ENCODE assay signal across 9 cellular contexts in the genomic region with DNA sequence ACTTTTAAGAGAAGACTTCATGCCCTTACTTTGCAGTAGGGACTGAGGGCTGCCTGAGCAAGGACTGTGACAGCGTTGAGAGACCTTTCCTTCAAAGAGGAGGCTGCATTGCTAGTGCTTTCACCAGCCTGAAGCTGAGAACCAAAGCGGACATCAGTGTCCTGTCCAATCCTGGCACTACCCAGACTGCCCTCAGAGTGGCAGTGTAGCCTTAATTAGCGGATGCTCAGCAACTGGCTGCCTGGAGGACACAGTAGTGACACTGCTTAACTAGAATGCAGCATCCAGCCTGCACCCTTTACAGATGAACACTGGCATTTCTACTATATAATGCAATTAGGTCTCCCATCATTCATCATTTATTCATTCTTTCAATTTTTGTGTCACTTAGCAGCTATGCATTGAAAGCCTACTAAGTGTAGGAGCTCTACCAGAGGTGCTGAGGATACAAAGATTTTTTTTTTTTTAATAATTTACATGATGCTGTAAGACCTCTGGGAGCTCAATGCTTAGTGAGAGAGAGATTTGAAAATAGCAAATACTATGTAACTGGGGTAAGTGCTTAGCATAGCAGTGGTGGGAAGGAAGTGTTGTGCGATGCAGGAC. TPM values are rescaled to one million over a fixed set of nuclear protein-coding genes. Genes with fewer than 3 reads are reported as not detected.
DNase-seq lines count a peak whose midpoint lies in the region; ATAC-seq and TF ChIP-seq lines count a peak whose summit lies in the region.
"Had no signal": no experiment of that assay in that cellular context is flagged by ENCODE, and none has a peak within 500 bp of the region (broad histone marks: within the 10 kb centered on the region; RNA-seq: fewer than 3 reads in every experiment).

No MANE protein-coding gene starts in this region.

- no peaks in the 10 kb centered on the region for H3K36me3 Mint-ChIP-seq in CD4-positive, alpha-beta memory T cell
- H3K36me3 Mint-ChIP-seq in activated CD4-positive, alpha-beta T cell treated with anti-CD3 and anti-CD28 coated beads for 36 hours (ENCODE audit: low read depth) = no peaks in the 10 kb centered on the region

- ATAC-seq in GM19372 (IDR thresholded peaks at IDR 0.05; ENCODE audit: low read depth, unreplicated experiment) (peak; percentile 98), HG03439 (IDR thresholded peaks at IDR 0.05; ENCODE audit: unreplicated experiment) (peak; percentile 98)
- peak; percentile 99 for ATAC-seq in activated CD4-positive, alpha-beta T cell treated with anti-CD3 and anti-CD28 coated beads for 36 hours

- H3K9ac ChIP-seq in liver (ENCODE audit: low read depth in 1 of 2, low read length in 2 of 2) = no peak overlapping the region

- no peak overlapping the region for H3K27ac Mint-ChIP-seq in CD4-positive, alpha-beta memory T cell
- no peak overlapping the region for H3K27ac Mint-ChIP-seq in activated CD4-positive, alpha-beta T cell treated with anti-CD3 and anti-CD28 coated beads for 36 hours
- H3K27ac Mint-ChIP-seq: T-helper 1 cell treated with Interleukin-12 subunit alpha and Interleukin-12 subunit beta and Interleukin-4 antibody, amounts not matched to agents 30 μg/mL and 1 μg/mL, for 36 hours had no signal

- CTCF ChIA-PET in CD4-positive, alpha-beta memory T cell (lab: Charles Lee; ENCODE audit: partially characterized antibody) = interaction anchor here (0.8 to 3.8 kb wide), 19 partner anchors 9 to 1271 kb away, joined by 3 to 79 read pairs (median 5); a partner anchor contains a TSS
- CTCF ChIA-PET in activated CD4-positive, alpha-beta T cell treated with anti-CD3 and anti-CD28 coated beads for 36 hours (lab: Charles Lee) = interaction anchor here (0.6 to 2.6 kb wide), 22 partner anchors 8 to 573 kb away, joined by 3 to 12 read pairs (median 3); no protein-coding TSS in a partner anchor

- POLR2A ChIA-PET in CD4-positive, alpha-beta memory T cell (lab: Charles Lee; ENCODE audit: partially characterized antibody) = interaction anchor here (0.8 kb wide), 1 partner anchor 308 kb away, joined by 4 read pairs; no protein-coding TSS in a partner anchor
- POLR2A ChIA-PET in activated CD4-positive, alpha-beta T cell treated with anti-CD3 and anti-CD28 coated beads for 36 hours (lab: Charles Lee) = interaction anchor here (0.6 kb wide), 1 partner anchor 36 kb away, joined by 3 read pairs; no protein-coding TSS in a partner anchor

- H3K36me3 ChIP-seq in CD4-positive, alpha-beta memory T cell (ENCODE audit: insufficient read depth, low read length) = no peaks in the 10 kb centered on the region
- no peaks in the 10 kb centered on the region for H3K36me3 ChIP-seq in liver (ENCODE audit: control insufficient read depth in 4 of 4, insufficient read depth in 3 of 4, low read depth in 1 of 4, low read length in 3 of 4)

- intact Hi-C loops in CD4-positive, alpha-beta memory T cell (cut with micrococcal nuclease) = loop anchor here (1.0 to 10.0 kb wide), 3 partner anchors 309 to 550 kb away; a partner anchor contains a TSS
- intact Hi-C loops in activated CD4-positive, alpha-beta T cell treated with anti-CD3 and anti-CD28 coated beads for 36 hours (cut with DNase I, micrococcal nuclease) = loop anchor here (1.0 to 10.0 kb wide), 5 partner anchors 309 to 1270 kb away; a partner anchor contains a TSS

- peak; percentile 53 to 63 (median 59) for DNase-seq in CD4-positive, alpha-beta memory T cell
- DNase-seq in NCI-H446 (lab: John Stamatoyannopoulos, UW) (peak; percentile 53 to 81), dedifferentiated amniotic fluid mesenchymal stem cell (ENCODE audit: extremely low spot score) (peak; percentile 90)
- DNase-seq in activated CD4-positive, alpha-beta T cell treated with anti-CD3 and anti-CD28 coated beads for 36 hours = peak; percentile 82
- DNase-seq in stimulated activated CD4-positive, alpha-beta T cell treated with anti-CD3 and anti-CD28 coated beads, TNF-alpha, amount 100 ng/mL, for 24 hours (ENCODE audit: low read depth in 3 of 3) = peak; percentile 25 to 60 (median 46)

- TF ChIP-seq RAD21 in liver (IDR thresholded peaks at IDR 0.05) = peak; percentile 98 to 100

- 26% methylated on average over 4 of the region's 4 CpGs for WGBS in liver

- H3K4me1 Mint-ChIP-seq in CD4-positive, alpha-beta memory T cell = no peaks in the 10 kb centered on the region
- no peaks in the 10 kb centered on the region for H3K4me1 Mint-ChIP-seq in activated CD4-positive, alpha-beta T cell treated with anti-CD3 and anti-CD28 coated beads for 36 hours

- no peaks in the 10 kb centered on the region for H3K9me3 ChIP-seq in CD4-positive, alpha-beta memory T cell (ENCODE audit: control insufficient read depth in 1 of 2, low read length in 2 of 2)
- H3K9me3 ChIP-seq in liver (ENCODE audit: control insufficient read depth in 4 of 4, low read length in 3 of 4) = no peaks in the 10 kb centered on the region

- H3K27ac ChIP-seq in CD4-positive, alpha-beta memory T cell (ENCODE audit: low read depth, low read length) = no peak overlapping the region
- H3K27ac ChIP-seq in liver (ENCODE audit: low read depth in 1 of 2, low read length in 2 of 2) = no peak overlapping the region

- H3K4me3 ChIP-seq in CD4-positive, alpha-beta memory T cell (ENCODE audit: low read length in 2 of 2) = no peak overlapping the region
- no peak overlapping the region for H3K4me3 ChIP-seq in liver (ENCODE audit: low read depth in 1 of 3, low read length in 3 of 3)

- H3K4me1 ChIP-seq in CD4-positive, alpha-beta memory T cell (ENCODE audit: insufficient read depth, low read length) = no peaks in the 10 kb centered on the region
- peaks cover 0 to 2% (median 0%) of the 10 kb centered on the region in 4 donors for H3K4me1 ChIP-seq in liver (ENCODE audit: control insufficient read depth in 4 of 4, insufficient read depth in 4 of 4, low read length in 3 of 4)

- H3K27me3 ChIP-seq in CD4-positive, alpha-beta memory T cell (ENCODE audit: insufficient read depth, low read length) = no peaks in the 10 kb centered on the region
- H3K27me3 ChIP-seq in liver (ENCODE audit: control insufficient read depth in 4 of 4, insufficient read depth in 4 of 4, low read length in 3 of 4) = no peaks in the 10 kb centered on the region

- H3K27me3 Mint-ChIP-seq in CD4-positive, alpha-beta memory T cell = peaks cover 9 to 10% of the 10 kb centered on the region in 2 donors
- H3K27me3 Mint-ChIP-seq in activated CD4-positive, alpha-beta T cell treated with anti-CD3 and anti-CD28 coated beads for 36 hours = peaks cover 9% of the 10 kb centered on the region

- H3K4me3 Mint-ChIP-seq in CD4-positive, alpha-beta memory T cell = no peak overlapping the region
- H3K4me3 Mint-ChIP-seq in activated CD4-positive, alpha-beta T cell treated with anti-CD3 and anti-CD28 coated beads for 36 hours = no peak overlapping the region
- H3K4me3 Mint-ChIP-seq: T-helper 1 cell treated with Interleukin-12 subunit alpha and Interleukin-12 subunit beta and Interleukin-4 antibody, amounts not matched to agents 30 μg/mL and 1 μg/mL, for 36 hours had no signal

- TF ChIP-seq CTCF in liver (IDR thresholded peaks at IDR 0.05; ENCODE audit: low read depth, low read length, missing input control) = peak; percentile 98

- no peaks in the 10 kb centered on the region for H3K9me3 Mint-ChIP-seq in CD4-positive, alpha-beta memory T cell
- H3K9me3 Mint-ChIP-seq in activated CD4-positive, alpha-beta T cell treated with anti-CD3 and anti-CD28 coated beads for 36 hours (ENCODE audit: low read depth) = no peaks in the 10 kb centered on the region
- H3K9me3 Mint-ChIP-seq: T-helper 1 cell treated with Interleukin-12 subunit alpha and Interleukin-12 subunit beta and Interleukin-4 antibody, amounts not matched to agents 30 μg/mL and 1 μg/mL, for 36 hours had no signal

TF ChIP-seq in liver, 16 proteins besides CTCF, POLR2A, EP300 and RAD21:
- TF ChIP-seq RXRA (IDR thresholded peaks at IDR 0.05) (peak in 1 of 2 donors; percentile 7), TAF1 (conservative IDR thresholded peaks at IDR 0.05) (no peak), HNF4G (IDR thresholded peaks at IDR 0.05) (no peak), HNF4A (conservative IDR thresholded peaks at IDR 0.05) (no peak), SP1 (IDR thresholded peaks at IDR 0.05) (no peak), JUND (IDR thresholded peaks at IDR 0.05) (no peak)
- TF ChIP-seq, protein P1, sequence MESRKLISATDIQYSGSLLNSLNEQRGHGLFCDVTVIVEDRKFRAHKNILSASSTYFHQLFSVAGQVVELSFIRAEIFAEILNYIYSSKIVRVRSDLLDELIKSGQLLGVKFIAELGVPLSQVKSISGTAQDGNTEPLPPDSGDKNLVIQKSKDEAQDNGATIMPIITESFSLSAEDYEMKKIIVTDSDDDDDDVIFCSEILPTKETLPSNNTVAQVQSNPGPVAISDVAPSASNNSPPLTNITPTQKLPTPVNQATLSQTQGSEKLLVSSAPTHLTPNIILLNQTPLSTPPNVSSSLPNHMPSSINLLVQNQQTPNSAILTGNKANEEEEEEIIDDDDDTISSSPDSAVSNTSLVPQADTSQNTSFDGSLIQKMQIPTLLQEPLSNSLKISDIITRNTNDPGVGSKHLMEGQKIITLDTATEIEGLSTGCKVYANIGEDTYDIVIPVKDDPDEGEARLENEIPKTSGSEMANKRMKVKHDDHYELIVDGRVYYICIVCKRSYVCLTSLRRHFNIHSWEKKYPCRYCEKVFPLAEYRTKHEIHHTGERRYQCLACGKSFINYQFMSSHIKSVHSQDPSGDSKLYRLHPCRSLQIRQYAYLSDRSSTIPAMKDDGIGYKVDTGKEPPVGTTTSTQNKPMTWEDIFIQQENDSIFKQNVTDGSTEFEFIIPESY (IDR thresholded peaks at IDR 0.05) = no peak
- TF ChIP-seq, protein P2, sequence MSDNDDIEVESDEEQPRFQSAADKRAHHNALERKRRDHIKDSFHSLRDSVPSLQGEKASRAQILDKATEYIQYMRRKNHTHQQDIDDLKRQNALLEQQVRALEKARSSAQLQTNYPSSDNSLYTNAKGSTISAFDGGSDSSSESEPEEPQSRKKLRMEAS (IDR thresholded peaks at IDR 0.05) = no peak
TF ChIP-seq in liver: peak in this region for 1.

RNA-seq across cellular contexts. Expression of a gene that starts 36.9 kb away (rescaled TPM):
- 10 to 100 TPM; 15.4 to 21.5 TPM for total RNA-seq in CD4-positive, alpha-beta memory T cell
- polyA plus RNA-seq in CD4-positive, alpha-beta memory T cell = 10 to 100 TPM; 23.4 to 33.5 TPM
- total RNA-seq in activated CD4-positive, alpha-beta T cell treated with anti-CD3 and anti-CD28 coated beads for 36 hours = 10 to 100 TPM; 13.9 to 16.1 TPM
- total RNA-seq in liver = 10 to 100 TPM in 1 of 2 donors, 1 to 10 TPM in 1; 8.3 to 11.7 TPM
- polyA plus RNA-seq in liver = 1 to 10 TPM; 6.4 to 6.5 TPM
